In genomic region chr12:53052419-53053222, GRCh38 we compare ENCODE assay signal across 1 cellular context.
TF ChIP-seq lines count a peak whose summit lies in the region.

No MANE protein-coding gene starts in this region.

TF ChIP-seq in HEK293, 187 proteins besides CTCF, POLR2A, EP300 and RAD21 (continued from another document and continues in another):
- TF ChIP-seq PRDM4 (tag by site-specific recombination; IDR thresholded peaks at IDR 0.05) (no peak), ZNF600 (tag by site-specific recombination; IDR thresholded peaks at IDR 0.05) (peak; percentile 63), ZNF548 (tag by site-specific recombination; IDR thresholded peaks at IDR 0.05) (no peak), ZNF223 (tag by site-specific recombination; IDR thresholded peaks at IDR 0.05) (no peak), EGR2 (tag by site-specific recombination; IDR thresholded peaks at IDR 0.05; ENCODE audit: low read depth) (peak; percentile 58; the same call in 1 of the 2 replicates), ZNF701 (tag by site-specific recombination; IDR thresholded peaks at IDR 0.05) (no peak), ZNF140 (tag by site-specific recombination; IDR thresholded peaks at IDR 0.05) (no peak), WT1 (tag by site-specific recombination; IDR thresholded peaks at IDR 0.05) (no peak), ZNF530 (tag by site-specific recombination; IDR thresholded peaks at IDR 0.05; ENCODE audit: low read depth) (no peak), SP2 (tag by site-specific recombination; IDR thresholded peaks at IDR 0.05) (peak; percentile 64), ZNF768 (tag by site-specific recombination; IDR thresholded peaks at IDR 0.05) (no peak), ZNF677 (tag by site-specific recombination; IDR thresholded peaks at IDR 0.05) (no peak), ZNF133 (tag by site-specific recombination; IDR thresholded peaks at IDR 0.05) (no peak), ZNF23 (tag by site-specific recombination; IDR thresholded peaks at IDR 0.05; ENCODE audit: borderline replicate concordance) (no peak), ZNF670 (tag by site-specific recombination; IDR thresholded peaks at IDR 0.05; ENCODE audit: low read depth) (no peak), OSR2 (tag by site-specific recombination; IDR thresholded peaks at IDR 0.05) (no peak), PRDM1 (tag by site-specific recombination; IDR thresholded peaks at IDR 0.05) (no peak), ZNF292 (tag by site-specific recombination; IDR thresholded peaks at IDR 0.05; ENCODE audit: borderline replicate concordance, low read depth) (no peak), ZXDB (tag by site-specific recombination; IDR thresholded peaks at IDR 0.05) (no peak), ZNF558 (tag by site-specific recombination; IDR thresholded peaks at IDR 0.05) (no peak), ZNF138 (tag by site-specific recombination; IDR thresholded peaks at IDR 0.05; ENCODE audit: borderline replicate concordance) (no peak), ZNF423 (tag by site-specific recombination; IDR thresholded peaks at IDR 0.05) (no peak), ZNF175 (tag by site-specific recombination; IDR thresholded peaks at IDR 0.05) (no peak), ZNF416 (tag by site-specific recombination; IDR thresholded peaks at IDR 0.05) (no peak), ZNF624 (tag by site-specific recombination; IDR thresholded peaks at IDR 0.05) (no peak), ZEB2 (tag by site-specific recombination; IDR thresholded peaks at IDR 0.05) (no peak), ZNF830 (tag by site-specific recombination; IDR thresholded peaks at IDR 0.05; ENCODE audit: low read depth) (no peak), ZNF596 (tag by site-specific recombination; IDR thresholded peaks at IDR 0.05) (no peak), KLF10 (tag by site-specific recombination; IDR thresholded peaks at IDR 0.05) (no peak), ZBTB17 (tag by site-specific recombination; IDR thresholded peaks at IDR 0.05) (no peak), ZBTB20 (tag by site-specific recombination; IDR thresholded peaks at IDR 0.05) (no peak), ZSCAN30 (tag by site-specific recombination; IDR thresholded peaks at IDR 0.05) (no peak), ZNF366 (tag by site-specific recombination; conservative IDR thresholded peaks at IDR 0.05) (no peak), ZNF114 (tag by site-specific recombination; IDR thresholded peaks at IDR 0.05) (no peak), ZNF184 (tag by site-specific recombination; IDR thresholded peaks at IDR 0.05) (no peak), BCL6B (tag by site-specific recombination; IDR thresholded peaks at IDR 0.05) (no peak), ZNF341 (tag by site-specific recombination; IDR thresholded peaks at IDR 0.05; ENCODE audit: low read depth) (peak; percentile 27; the same call in 1 of the 2 replicates), GLI4 (tag by site-specific recombination; IDR thresholded peaks at IDR 0.05) (no peak), ZNF394 (tag by site-specific recombination; IDR thresholded peaks at IDR 0.05; ENCODE audit: borderline replicate concordance) (no peak), ZNF311 (tag by site-specific recombination; IDR thresholded peaks at IDR 0.05; ENCODE audit: borderline replicate concordance) (no peak), ZBTB21 (tag by site-specific recombination; IDR thresholded peaks at IDR 0.05) (no peak), SALL2 (tag by site-specific recombination; IDR thresholded peaks at IDR 0.05; ENCODE audit: borderline replicate concordance) (no peak), FEZF1 (tag by site-specific recombination; IDR thresholded peaks at IDR 0.05) (no peak), ZNF280C (tag by site-specific recombination; IDR thresholded peaks at IDR 0.05) (no peak)
- TF ChIP-seq, protein P1, sequence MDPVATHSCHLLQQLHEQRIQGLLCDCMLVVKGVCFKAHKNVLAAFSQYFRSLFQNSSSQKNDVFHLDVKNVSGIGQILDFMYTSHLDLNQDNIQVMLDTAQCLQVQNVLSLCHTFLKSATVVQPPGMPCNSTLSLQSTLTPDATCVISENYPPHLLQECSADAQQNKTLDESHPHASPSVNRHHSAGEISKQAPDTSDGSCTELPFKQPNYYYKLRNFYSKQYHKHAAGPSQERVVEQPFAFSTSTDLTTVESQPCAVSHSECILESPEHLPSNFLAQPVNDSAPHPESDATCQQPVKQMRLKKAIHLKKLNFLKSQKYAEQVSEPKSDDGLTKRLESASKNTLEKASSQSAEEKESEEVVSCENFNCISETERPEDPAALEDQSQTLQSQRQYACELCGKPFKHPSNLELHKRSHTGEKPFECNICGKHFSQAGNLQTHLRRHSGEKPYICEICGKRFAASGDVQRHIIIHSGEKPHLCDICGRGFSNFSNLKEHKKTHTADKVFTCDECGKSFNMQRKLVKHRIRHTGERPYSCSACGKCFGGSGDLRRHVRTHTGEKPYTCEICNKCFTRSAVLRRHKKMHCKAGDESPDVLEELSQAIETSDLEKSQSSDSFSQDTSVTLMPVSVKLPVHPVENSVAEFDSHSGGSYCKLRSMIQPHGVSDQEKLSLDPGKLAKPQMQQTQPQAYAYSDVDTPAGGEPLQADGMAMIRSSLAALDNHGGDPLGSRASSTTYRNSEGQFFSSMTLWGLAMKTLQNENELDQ (tag by site-specific recombination; IDR thresholded peaks at IDR 0.05; ENCODE audit: low read depth): no peak
- TF ChIP-seq, protein P2, sequence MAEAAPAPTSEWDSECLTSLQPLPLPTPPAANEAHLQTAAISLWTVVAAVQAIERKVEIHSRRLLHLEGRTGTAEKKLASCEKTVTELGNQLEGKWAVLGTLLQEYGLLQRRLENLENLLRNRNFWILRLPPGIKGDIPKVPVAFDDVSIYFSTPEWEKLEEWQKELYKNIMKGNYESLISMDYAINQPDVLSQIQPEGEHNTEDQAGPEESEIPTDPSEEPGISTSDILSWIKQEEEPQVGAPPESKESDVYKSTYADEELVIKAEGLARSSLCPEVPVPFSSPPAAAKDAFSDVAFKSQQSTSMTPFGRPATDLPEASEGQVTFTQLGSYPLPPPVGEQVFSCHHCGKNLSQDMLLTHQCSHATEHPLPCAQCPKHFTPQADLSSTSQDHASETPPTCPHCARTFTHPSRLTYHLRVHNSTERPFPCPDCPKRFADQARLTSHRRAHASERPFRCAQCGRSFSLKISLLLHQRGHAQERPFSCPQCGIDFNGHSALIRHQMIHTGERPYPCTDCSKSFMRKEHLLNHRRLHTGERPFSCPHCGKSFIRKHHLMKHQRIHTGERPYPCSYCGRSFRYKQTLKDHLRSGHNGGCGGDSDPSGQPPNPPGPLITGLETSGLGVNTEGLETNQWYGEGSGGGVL (tag by site-specific recombination; IDR thresholded peaks at IDR 0.05): peak; percentile 52
- TF ChIP-seq, protein P3, sequence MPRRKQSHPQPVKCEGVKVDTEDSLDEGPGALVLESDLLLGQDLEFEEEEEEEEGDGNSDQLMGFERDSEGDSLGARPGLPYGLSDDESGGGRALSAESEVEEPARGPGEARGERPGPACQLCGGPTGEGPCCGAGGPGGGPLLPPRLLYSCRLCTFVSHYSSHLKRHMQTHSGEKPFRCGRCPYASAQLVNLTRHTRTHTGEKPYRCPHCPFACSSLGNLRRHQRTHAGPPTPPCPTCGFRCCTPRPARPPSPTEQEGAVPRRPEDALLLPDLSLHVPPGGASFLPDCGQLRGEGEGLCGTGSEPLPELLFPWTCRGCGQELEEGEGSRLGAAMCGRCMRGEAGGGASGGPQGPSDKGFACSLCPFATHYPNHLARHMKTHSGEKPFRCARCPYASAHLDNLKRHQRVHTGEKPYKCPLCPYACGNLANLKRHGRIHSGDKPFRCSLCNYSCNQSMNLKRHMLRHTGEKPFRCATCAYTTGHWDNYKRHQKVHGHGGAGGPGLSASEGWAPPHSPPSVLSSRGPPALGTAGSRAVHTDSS (tag by site-specific recombination; IDR thresholded peaks at IDR 0.05): no peak
- TF ChIP-seq, protein P4, sequence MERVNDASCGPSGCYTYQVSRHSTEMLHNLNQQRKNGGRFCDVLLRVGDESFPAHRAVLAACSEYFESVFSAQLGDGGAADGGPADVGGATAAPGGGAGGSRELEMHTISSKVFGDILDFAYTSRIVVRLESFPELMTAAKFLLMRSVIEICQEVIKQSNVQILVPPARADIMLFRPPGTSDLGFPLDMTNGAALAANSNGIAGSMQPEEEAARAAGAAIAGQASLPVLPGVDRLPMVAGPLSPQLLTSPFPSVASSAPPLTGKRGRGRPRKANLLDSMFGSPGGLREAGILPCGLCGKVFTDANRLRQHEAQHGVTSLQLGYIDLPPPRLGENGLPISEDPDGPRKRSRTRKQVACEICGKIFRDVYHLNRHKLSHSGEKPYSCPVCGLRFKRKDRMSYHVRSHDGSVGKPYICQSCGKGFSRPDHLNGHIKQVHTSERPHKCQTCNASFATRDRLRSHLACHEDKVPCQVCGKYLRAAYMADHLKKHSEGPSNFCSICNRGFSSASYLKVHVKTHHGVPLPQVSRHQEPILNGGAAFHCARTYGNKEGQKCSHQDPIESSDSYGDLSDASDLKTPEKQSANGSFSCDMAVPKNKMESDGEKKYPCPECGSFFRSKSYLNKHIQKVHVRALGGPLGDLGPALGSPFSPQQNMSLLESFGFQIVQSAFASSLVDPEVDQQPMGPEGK (tag by site-specific recombination; IDR thresholded peaks at IDR 0.05): peak; percentile 30; the same call in 1 of the 2 replicates
- TF ChIP-seq, protein P5, sequence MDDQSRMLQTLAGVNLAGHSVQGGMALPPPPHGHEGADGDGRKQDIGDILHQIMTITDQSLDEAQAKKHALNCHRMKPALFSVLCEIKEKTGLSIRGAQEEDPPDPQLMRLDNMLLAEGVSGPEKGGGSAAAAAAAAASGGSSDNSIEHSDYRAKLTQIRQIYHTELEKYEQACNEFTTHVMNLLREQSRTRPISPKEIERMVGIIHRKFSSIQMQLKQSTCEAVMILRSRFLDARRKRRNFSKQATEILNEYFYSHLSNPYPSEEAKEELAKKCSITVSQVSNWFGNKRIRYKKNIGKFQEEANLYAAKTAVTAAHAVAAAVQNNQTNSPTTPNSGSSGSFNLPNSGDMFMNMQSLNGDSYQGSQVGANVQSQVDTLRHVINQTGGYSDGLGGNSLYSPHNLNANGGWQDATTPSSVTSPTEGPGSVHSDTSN (CRISPR knock-in tag; IDR thresholded peaks at IDR 0.05): no peak
- TF ChIP-seq, protein P6, sequence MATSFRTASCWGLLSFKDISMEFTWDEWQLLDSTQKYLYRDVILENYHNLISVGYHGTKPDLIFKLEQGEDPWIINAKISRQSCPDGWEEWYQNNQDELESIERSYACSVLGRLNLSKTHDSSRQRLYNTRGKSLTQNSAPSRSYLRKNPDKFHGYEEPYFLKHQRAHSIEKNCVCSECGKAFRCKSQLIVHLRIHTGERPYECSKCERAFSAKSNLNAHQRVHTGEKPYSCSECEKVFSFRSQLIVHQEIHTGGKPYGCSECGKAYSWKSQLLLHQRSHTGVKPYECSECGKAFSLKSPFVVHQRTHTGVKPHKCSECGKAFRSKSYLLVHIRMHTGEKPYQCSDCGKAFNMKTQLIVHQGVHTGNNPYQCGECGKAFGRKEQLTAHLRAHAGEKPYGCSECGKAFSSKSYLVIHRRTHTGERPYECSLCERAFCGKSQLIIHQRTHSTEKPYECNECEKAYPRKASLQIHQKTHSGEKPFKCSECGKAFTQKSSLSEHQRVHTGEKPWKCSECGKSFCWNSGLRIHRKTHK (tag by site-specific recombination; IDR thresholded peaks at IDR 0.05): no peak
- TF ChIP-seq, protein P7, sequence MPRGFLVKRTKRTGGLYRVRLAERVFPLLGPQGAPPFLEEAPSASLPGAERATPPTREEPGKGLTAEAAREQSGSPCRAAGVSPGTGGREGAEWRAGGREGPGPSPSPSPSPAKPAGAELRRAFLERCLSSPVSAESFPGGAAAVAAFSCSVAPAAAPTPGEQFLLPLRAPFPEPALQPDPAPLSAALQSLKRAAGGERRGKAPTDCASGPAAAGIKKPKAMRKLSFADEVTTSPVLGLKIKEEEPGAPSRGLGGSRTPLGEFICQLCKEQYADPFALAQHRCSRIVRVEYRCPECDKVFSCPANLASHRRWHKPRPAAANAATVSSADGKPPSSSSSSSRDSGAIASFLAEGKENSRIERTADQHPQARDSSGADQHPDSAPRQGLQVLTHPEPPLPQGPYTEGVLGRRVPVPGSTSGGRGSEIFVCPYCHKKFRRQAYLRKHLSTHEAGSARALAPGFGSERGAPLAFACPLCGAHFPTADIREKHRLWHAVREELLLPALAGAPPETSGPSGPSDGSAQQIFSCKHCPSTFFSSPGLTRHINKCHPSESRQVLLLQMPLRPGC (tag by site-specific recombination; IDR thresholded peaks at IDR 0.05): no peak
